ENCODE assay signal across 8 cellular contexts in genomic region chr7:63899691-63900393, GRCh38.
DNase-seq lines count a peak whose midpoint lies in the region; ATAC-seq and TF ChIP-seq lines count a peak whose summit lies in the region.

No MANE protein-coding gene starts in this region.

- ATAC-seq in Right ventricle myocardium superior (ENCODE audit: poor library complexity) (peak; percentile 93), GM18867 (IDR thresholded peaks at IDR 0.05; ENCODE audit: unreplicated experiment) (no peak), GM18858 (IDR thresholded peaks at IDR 0.05; ENCODE audit: unreplicated experiment) (no peak)

- no peaks in the 10 kb centered on the region for H3K36me3 Mint-ChIP-seq in MCF 10A (ENCODE audit: insufficient read depth, unreplicated experiment)

- POLR2A ChIA-PET in MCF 10A (lab: Yijun Ruan, JAX) = no interaction called here

- CTCF ChIA-PET in MCF 10A (lab: Yijun Ruan, JAX) = no interaction called here

- no peak for TF ChIP-seq CTCF in MCF 10A (IDR thresholded peaks at IDR 0.05; ENCODE audit: unreplicated experiment)

- peaks cover 9% of the 10 kb centered on the region for H3K9me3 Mint-ChIP-seq in MCF 10A (ENCODE audit: unreplicated experiment)

- DNase-seq in T47D (ENCODE audit: low read depth in 1 of 2, low spot score in 1 of 2) (peak; percentile 79 to 96), MCF 10A (ENCODE audit: unreplicated experiment) (no peak), Right ventricle myocardium superior (peak; percentile 89), glomerular visceral epithelial cell (ENCODE audit: extremely low spot score) (no peak)
- peak; percentile 85 for DNase-seq in activated T-cell treated with anti-CD3 and anti-CD28 coated beads, Interleukin-2, amount 50 U/mL, for 1 hour
- peak; percentile 66 to 69 for DNase-seq in stimulated activated CD4-positive, alpha-beta T cell treated with anti-CD3 and anti-CD28 coated beads, Interleukin-15, amount 100 ng/mL, for 1 hour (ENCODE audit: low read depth in 1 of 2, low spot score in 1 of 2)

- BruUV-seq in MCF 10A (replicated peaks; lab: Mats Ljungman, UMichigan) = no TSS peak

- intact Hi-C loops in MCF 10A (cut with micrococcal nuclease) = no loop called here
- intact Hi-C loops in Right ventricle myocardium superior (cut with DNase I) = no loop called here

- in situ Hi-C loops in T47D (cut with HindIII; ENCODE audit: low pct_unique_long_range_greater_than_20kb, low sequenced_read_pairs) = no loop called here

- no peaks in the 10 kb centered on the region for H3K4me1 Mint-ChIP-seq in MCF 10A (ENCODE audit: insufficient read depth, unreplicated experiment)

- no peak overlapping the region for H3K4me3 Mint-ChIP-seq in MCF 10A (ENCODE audit: unreplicated experiment)

- no peaks in the 10 kb centered on the region for H3K27me3 Mint-ChIP-seq in MCF 10A (ENCODE audit: insufficient read depth, unreplicated experiment)

- no peak overlapping the region for H3K27ac Mint-ChIP-seq in MCF 10A (ENCODE audit: low read depth, unreplicated experiment)

Comparison
In these comparisons a context has a peak if more than half of its experiments do, and no peak if none do; other contexts are left out.
1. DNase-seq: peak in T47D (2 of 2), activated T-cell treated with anti-CD3 and anti-CD28 coated beads, Interleukin-2, amount 50 U/mL, for 1 hour (single experiment), Right ventricle myocardium superior (single experiment) and stimulated activated CD4-positive, alpha-beta T cell treated with anti-CD3 and anti-CD28 coated beads, Interleukin-15, amount 100 ng/mL, for 1 hour (2 of 2); none in MCF 10A (single experiment) and glomerular visceral epithelial cell (single experiment).